26 cellular contexts compared by ENCODE assay signal in the genomic region with DNA sequence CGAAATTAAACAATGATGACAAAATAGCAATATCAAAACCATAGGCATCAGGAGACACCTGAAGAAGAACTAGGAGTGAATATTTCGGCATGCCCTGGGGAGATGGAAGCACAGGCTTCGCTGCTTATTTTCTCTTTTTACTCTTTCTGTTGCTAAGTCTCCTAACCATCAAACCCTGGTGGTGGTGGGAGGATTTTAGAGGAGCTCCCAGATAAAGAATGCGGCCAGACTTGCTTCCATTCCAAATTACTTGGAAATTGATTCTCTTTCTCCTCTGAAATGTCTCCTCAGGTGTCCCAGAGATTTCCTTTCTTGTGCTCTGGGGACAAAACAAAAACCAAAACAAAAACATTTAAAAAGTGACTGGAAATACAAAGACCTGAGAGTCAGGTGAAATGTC.
"Had no signal": no experiment of that assay in that cellular context is flagged by ENCODE, and none has a peak within 500 bp of the region (broad histone marks: within the 10 kb centered on the region; RNA-seq: fewer than 3 reads in every experiment).

No MANE protein-coding gene starts in this region.

- ATAC-seq: HepG2, Panc1, PC-3, SK-N-SH treated with all-trans-retinoic acid at 6 μM for 48 hours had no signal

- H3K4me1 ChIP-seq: SJCRH30 had no signal

- DNase-seq: IMR-90, Karpas-422, KG1, MG63, NCI-H1092, NCI-H1105 treated with DMSO at 0.1 percent for 48 hours, NCI-H1417 treated with DMSO at 0.1 percent for 48 hours, NCI-H146, NCI-H1694 treated with DMSO at 0.1 percent for 48 hours, NCI-H1930, NCI-H2081, NCI-H2107, NCI-H226, NCI-H446, NCI-H510A, NCI-H524 treated with DMSO at 0.1 percent for 48 hours, NCI-H69, NCI-H774, PC-3, SHP77 treated with DMSO at 0.1 percent for 48 hours, SJCRH30 had no signal

- H3K27ac ChIP-seq: HL-60, RWPE1, SJCRH30 had no signal

- H3K9me3 ChIP-seq: MG63, SJCRH30 had no signal

- H3K4me3 ChIP-seq: MG63, SJCRH30 had no signal

- H3K36me3 ChIP-seq: MG63, SJCRH30 had no signal

- H3K27me3 ChIP-seq: MG63, SJCRH30 had no signal
